In the genomic region with DNA sequence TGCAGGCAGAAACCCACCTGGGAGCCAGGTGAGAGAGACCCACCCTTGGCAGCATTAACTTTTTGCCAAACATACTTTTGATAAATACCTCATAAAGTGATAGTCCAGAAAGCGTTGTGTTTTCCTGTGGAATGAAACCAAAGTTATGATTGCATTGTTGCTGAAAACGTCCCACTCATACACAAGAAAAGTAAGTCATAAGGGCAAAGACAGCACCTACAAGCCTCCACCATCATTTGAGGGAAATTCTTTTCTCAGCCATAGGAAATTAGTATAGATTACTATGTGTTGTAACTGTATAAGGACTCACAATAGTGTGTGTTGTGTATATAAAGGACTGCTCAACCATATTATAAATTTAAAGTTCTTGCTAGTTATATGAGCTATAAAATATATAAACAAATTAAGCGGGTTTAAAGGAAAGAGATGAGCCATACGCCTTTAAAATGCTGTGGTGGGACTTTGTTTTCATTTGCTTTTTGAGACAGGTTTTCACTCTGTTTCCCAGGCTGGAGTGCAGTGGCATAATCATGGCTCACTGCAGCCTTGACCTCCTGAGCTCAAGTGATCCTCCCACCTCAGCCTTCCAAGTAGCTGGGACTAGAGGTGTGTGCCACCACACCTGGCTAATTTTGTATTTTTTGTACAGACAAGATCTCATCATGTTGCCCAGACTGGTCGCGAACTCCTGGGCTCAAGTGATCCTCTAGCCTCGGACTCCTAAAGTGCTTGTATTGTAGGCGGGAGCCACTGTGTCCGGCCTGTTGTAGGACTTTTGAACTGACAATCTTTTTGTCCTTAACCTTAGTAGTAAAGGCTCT, we compare ENCODE assay signal across 18 cellular contexts.
A peak's percentile ranks its signal among the peaks of the same experiment; 100 is the strongest.
DNase-seq lines count a peak whose midpoint lies in the region; ATAC-seq and TF ChIP-seq lines count a peak whose summit lies in the region.
"Had no signal": no experiment of that assay in that cellular context is flagged by ENCODE, and none has a peak within 500 bp of the region (broad histone marks: within the 10 kb centered on the region; RNA-seq: fewer than 3 reads in every experiment).

No MANE protein-coding gene starts in this region.

- peaks cover 11% of the 10 kb centered on the region for H3K9me3 Mint-ChIP-seq in nephron progenitor cell
- H3K9me3 Mint-ChIP-seq: activated naive CD4-positive, alpha-beta T cell treated with anti-CD3 and anti-CD28 coated beads, Interleukin-2, amount 50 U/mL, for 72 hours; CD4-positive, alpha-beta T cell; GM23338; stimulated activated naive CD8-positive, alpha-beta T cell treated with anti-CD3 and anti-CD28 coated beads, Interleukin-15, amount 100 ng/mL, for 72 hours had no signal

- peaks cover 0 to 12% (median 0%) of the 10 kb centered on the region in 4 donors for H3K4me1 ChIP-seq in Peyer's patch

- no peak for ATAC-seq in GM21786 (IDR thresholded peaks at IDR 0.05; ENCODE audit: unreplicated experiment)
- ATAC-seq: activated naive CD4-positive, alpha-beta T cell treated with anti-CD3 and anti-CD28 coated beads, Interleukin-2, amount 50 U/mL, for 72 hours; stimulated activated naive CD8-positive, alpha-beta T cell treated with anti-CD3 and anti-CD28 coated beads, Interleukin-15, amount 100 ng/mL, for 72 hours had no signal

- peak overlapping the region in 3 of 4 donors; percentile 44 to 74 (median 52) for H3K27ac ChIP-seq in Peyer's patch

- H3K4me3 ChIP-seq in Peyer's patch (no peak overlapping the region), choroid plexus epithelial cell (ENCODE audit: low read depth, low read length) (no peak overlapping the region)
- H3K4me3 ChIP-seq: GM23338, MG63, mucosa of descending colon had no signal

- no peaks in the 10 kb centered on the region for H3K27me3 ChIP-seq in Peyer's patch
- H3K27me3 ChIP-seq: MG63 had no signal

- TF ChIP-seq CTCF in Peyer's patch (IDR thresholded peaks at IDR 0.05) = no peak
- TF ChIP-seq CTCF in choroid plexus epithelial cell (conservative IDR thresholded peaks at IDR 0.05; ENCODE audit: low read depth, low read length) = no peak
- TF ChIP-seq CTCF in nephron progenitor cell (IDR thresholded peaks at IDR 0.05) = no peak

- no peaks in the 10 kb centered on the region for H3K27me3 Mint-ChIP-seq in nephron progenitor cell (ENCODE audit: low read depth, poor library complexity)
- H3K27me3 Mint-ChIP-seq: stimulated activated naive CD8-positive, alpha-beta T cell treated with anti-CD3 and anti-CD28 coated beads, Interleukin-15, amount 100 ng/mL, for 72 hours had no signal

- H3K4me3 Mint-ChIP-seq in nephron progenitor cell = no peak overlapping the region
- H3K4me3 Mint-ChIP-seq: CD4-positive, alpha-beta T cell; GM23338; stimulated activated naive CD8-positive, alpha-beta T cell treated with anti-CD3 and anti-CD28 coated beads, Interleukin-15, amount 100 ng/mL, for 72 hours had no signal

- H3K9me3 ChIP-seq in Peyer's patch = no peaks in the 10 kb centered on the region
- H3K9me3 ChIP-seq: MG63, mucosa of descending colon had no signal

- DNase-seq in Peyer's patch (no peak), choroid plexus epithelial cell (ENCODE audit: low read depth) (peak; percentile 36), nephron progenitor cell (no peak), ureter (ENCODE audit: low spot score) (peak; percentile 27), DMS 273 (lab: John Stamatoyannopoulos, UW; ENCODE audit: unreplicated experiment) (no peak), Kasumi-1 (lab: John Stamatoyannopoulos, UW) (no peak), NCI-H2196 treated with DMSO at 0.1 percent for 48 hours (lab: John Stamatoyannopoulos, UW; ENCODE audit: unreplicated experiment) (no peak)
- DNase-seq: activated CD8-positive, alpha-beta memory T cell treated with anti-CD3 and anti-CD28 coated beads, Interleukin-2, amount 50 U/mL, for 4 hours; CD4-positive, alpha-beta T cell; cortex of kidney; NCI-H2171 treated with DMSO at 0.1 percent for 48 hours; stimulated activated naive CD8-positive, alpha-beta T cell treated with anti-CD3 and anti-CD28 coated beads, Interleukin-15, amount 100 ng/mL, for 72 hours; T-helper 1 cell had no signal

- peaks cover 29% of the 10 kb centered on the region for H3K4me1 Mint-ChIP-seq in nephron progenitor cell
- H3K4me1 Mint-ChIP-seq: stimulated activated naive CD8-positive, alpha-beta T cell treated with anti-CD3 and anti-CD28 coated beads, Interleukin-15, amount 100 ng/mL, for 72 hours had no signal

- H3K36me3 ChIP-seq in Peyer's patch = no peaks in the 10 kb centered on the region
- H3K36me3 ChIP-seq: MG63 had no signal

- H3K27ac Mint-ChIP-seq in nephron progenitor cell = peak overlapping the region; percentile 25
- H3K27ac Mint-ChIP-seq: activated naive CD4-positive, alpha-beta T cell treated with anti-CD3 and anti-CD28 coated beads, Interleukin-2, amount 50 U/mL, for 72 hours; CD4-positive, alpha-beta T cell; stimulated activated naive CD8-positive, alpha-beta T cell treated with anti-CD3 and anti-CD28 coated beads, Interleukin-15, amount 100 ng/mL, for 72 hours had no signal

- H3K36me3 Mint-ChIP-seq in nephron progenitor cell (ENCODE audit: low read depth) = no peaks in the 10 kb centered on the region
- H3K36me3 Mint-ChIP-seq: activated naive CD4-positive, alpha-beta T cell treated with anti-CD3 and anti-CD28 coated beads, Interleukin-2, amount 50 U/mL, for 72 hours had no signal

- no peak for TF ChIP-seq POLR2A in Peyer's patch (IDR thresholded peaks at IDR 0.05)

Comparison
In these comparisons a context has a peak if more than half of its experiments do, and no peak if none do; other contexts are left out.
1. DNase-seq: peak in choroid plexus epithelial cell (single experiment) and ureter (single experiment); none in Peyer's patch (0 of 3), nephron progenitor cell (single experiment), DMS 273 (single experiment), Kasumi-1 (0 of 2) and NCI-H2196 treated with DMSO at 0.1 percent for 48 hours (single experiment).